23 cellular contexts compared by ENCODE assay signal in the genomic region with DNA sequence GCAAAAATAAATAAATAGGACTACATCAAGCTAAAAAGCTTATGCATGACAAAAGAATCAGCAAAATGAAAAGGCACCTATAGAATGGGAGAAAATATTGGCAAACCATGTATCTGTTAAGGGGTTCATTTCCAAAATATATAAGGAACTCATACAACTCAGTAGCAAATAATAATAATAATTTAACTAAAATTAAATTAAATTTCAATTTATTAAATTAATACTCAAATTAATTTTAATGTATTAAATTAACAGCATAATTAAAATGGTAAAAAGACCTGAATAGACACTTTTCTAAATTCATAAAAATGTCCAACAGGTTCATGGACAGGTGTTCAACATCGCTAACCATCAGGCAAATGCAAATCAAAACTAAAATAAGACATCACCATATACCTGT.
"Had no signal": no experiment of that assay in that cellular context is flagged by ENCODE, and none has a peak within 500 bp of the region (broad histone marks: within the 10 kb centered on the region; RNA-seq: fewer than 3 reads in every experiment).

No MANE protein-coding gene starts in this region.

- H3K4me1 ChIP-seq: esophagus muscularis mucosa, foreskin keratinocyte, gastroesophageal sphincter, heart left ventricle, left lung, lower lobe of right lung had no signal

- H3K4me3 ChIP-seq: coronary artery, dorsolateral prefrontal cortex, esophagus muscularis mucosa, gastroesophageal sphincter, heart left ventricle, hepatocyte, left lung, lower lobe of right lung, mucosa of descending colon had no signal

- FAIRE-seq: colon, endothelial cell of umbilical vein had no signal

- ATAC-seq: foreskin keratinocyte, gastroesophageal sphincter, heart left ventricle, left cardiac atrium, left lung, left ventricle myocardium superior, lower lobe of right lung, mucosa of descending colon had no signal

- H3K4me3 Mint-ChIP-seq: immature natural killer cell, mesothelial cell of epicardium, naive B cell had no signal

- H3K4me1 Mint-ChIP-seq: mesothelial cell of epicardium, naive B cell had no signal

- DNase-seq: dermis blood vessel endothelial cell; dorsolateral prefrontal cortex; effector CD4-positive, alpha-beta T cell; effector memory CD4-positive, alpha-beta T cell; foreskin keratinocyte; heart left ventricle; hypothalamus; immature natural killer cell; islet precursor cell; left cardiac atrium; left lung; left ventricle myocardium superior; lower lobe of right lung; mesenchymal stem cell; mucosa of descending colon; naive B cell had no signal

- H3K36me3 Mint-ChIP-seq: naive B cell had no signal

- H3K27ac ChIP-seq: coronary artery, dorsolateral prefrontal cortex, esophagus muscularis mucosa, foreskin keratinocyte, gastroesophageal sphincter, heart left ventricle, hepatocyte, left lung, lower lobe of right lung had no signal

- H3K36me3 ChIP-seq: esophagus muscularis mucosa, gastroesophageal sphincter, heart left ventricle, left lung, lower lobe of right lung had no signal

- H3K27ac Mint-ChIP-seq: immature natural killer cell, mesothelial cell of epicardium, naive B cell had no signal
